13 cellular contexts compared by ENCODE assay signal in genomic region chr20:38338849-38339520, GRCh38. TPM values are rescaled to one million over a fixed set of nuclear protein-coding genes. Genes with fewer than 3 reads are reported as not detected.
DNase-seq lines count a peak whose midpoint lies in the region; ATAC-seq, FAIRE-seq and TF ChIP-seq lines count a peak whose summit lies in the region.
"Had no signal": no experiment of that assay in that cellular context is flagged by ENCODE, and none has a peak within 500 bp of the region (broad histone marks: within the 10 kb centered on the region; RNA-seq: fewer than 3 reads in every experiment).

No MANE protein-coding gene starts in this region.

- TF ChIP-seq CTCF in AG10803 (conservative IDR thresholded peaks at IDR 0.05; ENCODE audit: low read length) (peak; percentile 24; the same call in 1 of the 2 replicates), K562 (IDR thresholded peaks at IDR 0.05 in 2 of 3, conservative IDR thresholded peaks at IDR 0.05 in 1 of 3; ENCODE audit: insufficient read depth in 2 of 3, low read depth in 1 of 3, low read length in 3 of 3) (peak in 2 of 3 experiments; percentile 26 to 36; a peak in 4 of 6 replicates), esophagus muscularis mucosa (IDR thresholded peaks at IDR 0.05) (no peak)

- CTCF ChIA-PET in K562 (lab: Yijun Ruan, JAX; ENCODE audit: low intra/inter-chr PET ratio), result interaction anchor here (0.6 to 2.7 kb wide), 4 partner anchors 7 to 411 kb away, joined by 3 to 53 read pairs (median 4); partner anchors contain the start of gene LBP
- CTCF ChIA-PET in HEK293T (lab: Yijun Ruan, JAX), result interaction anchor here (0.7 to 2.6 kb wide), 3 partner anchors 14 to 70 kb away, joined by 3 to 9 read pairs (median 3); no protein-coding TSS in a partner anchor

- H3K9ac ChIP-seq in K562 (ENCODE audit: insufficient read depth in 1 of 2, low read depth in 2 of 2, low read length in 2 of 2), result no peak overlapping the region

- H3K9me3 ChIP-seq in K562 (replicated peaks; ENCODE audit: control insufficient read depth, insufficient read depth, low read depth, low read length) (peaks cover 9% of the 10 kb centered on the region), esophagus muscularis mucosa (peaks cover 0 to 14% (median 11%) of the 10 kb centered on the region in 4 donors)

- H3K79me2 ChIP-seq in K562 (ENCODE audit: control insufficient read depth, insufficient read depth, low read length), result no peaks in the 10 kb centered on the region

- H2AFZ ChIP-seq in K562 (ENCODE audit: low read depth, low read length), result peak overlapping the region; percentile 38; the same call in 1 of the 2 replicates

- POLR2A ChIA-PET in K562 (lab: Yijun Ruan, JAX) (interaction anchor here (0.7 kb wide), 1 partner anchor 113 kb away, joined by 3 read pairs; no protein-coding TSS in a partner anchor), HEK293T (lab: Yijun Ruan, JAX) (no interaction called here)

- H3K4me1 ChIP-seq in K562 (replicated peaks in 1 of 2; ENCODE audit: control insufficient read depth in 2 of 2, insufficient read depth in 2 of 2, low read length in 2 of 2) (peaks cover 14 to 23% of the 10 kb centered on the region in 2 experiments), esophagus muscularis mucosa (no peaks in the 10 kb centered on the region)

- 29% methylated on average over 6 of the region's 7 CpGs for WGBS in K562 (ENCODE audit: insufficient coverage, low coverage, missing lambda C conversion rate)
- 66% methylated on average over 7 of the region's 7 CpGs for WGBS in esophagus muscularis mucosa

- peak in 1 of 2 experiments; percentile 58; a peak in 2 of 4 replicates for TF ChIP-seq RAD21 in K562 (CRISPR knock-in tag; conservative IDR thresholded peaks at IDR 0.05 in 1 of 2, IDR thresholded peaks at IDR 0.05 in 1 of 2)

- DNase-seq in AG10803 (ENCODE audit: low read depth), result no peak
- peak; percentile 62 for DNase-seq in M059J (ENCODE audit: low read depth)
- DNase-seq in K562 (ENCODE audit: extremely low read depth in 1 of 4, low spot score in 3 of 4), result no peak
- peak; percentile 63 for DNase-seq in iPS-NIHi7 (ENCODE audit: extremely low spot score)
- DNase-seq in HEK293T (ENCODE audit: extremely low spot score), result no peak
- no peak for DNase-seq in NCI-H2029 (lab: John Stamatoyannopoulos, UW)
- DNase-seq in esophagus muscularis mucosa (ENCODE audit: extremely low spot score), result no peak
- DNase-seq: CD4-positive, alpha-beta T cell; stimulated activated CD4-positive, alpha-beta T cell treated with anti-CD3 and anti-CD28 coated beads, Interleukin-4, amount 100 ng/mL, for 24 hours had no signal

- no peak overlapping the region for H3K4me2 ChIP-seq in K562 (ENCODE audit: insufficient read depth, low read length)

- H3K36me3 ChIP-seq in K562 (ENCODE audit: control insufficient read depth, insufficient read depth, low read length) (no peaks in the 10 kb centered on the region), esophagus muscularis mucosa (no peaks in the 10 kb centered on the region)
- H3K36me3 ChIP-seq: tibial nerve had no signal

- intact Hi-C loops in K562 (cut with micrococcal nuclease) (loop anchor here (5.0 kb wide), 2 partner anchors 308 to 408 kb away; partner anchors contain the start of gene ACTR5), esophagus muscularis mucosa (cut with DNase I) (no loop called here)

- FAIRE-seq in K562 (lab: Jason Lieb, UNC), result no peak
- FAIRE-seq: TTC549 had no signal

- no peak overlapping the region for H3K27ac ChIP-seq in K562 (ENCODE audit: extremely low read depth, low read depth, low read length)
- no peak overlapping the region for H3K27ac ChIP-seq in esophagus muscularis mucosa (replicated peaks in 1 of 4)
- H3K27ac ChIP-seq: epithelial cell of prostate, tibial nerve had no signal

- H3K9me1 ChIP-seq in K562 (ENCODE audit: control insufficient read depth, insufficient read depth, low read length), result no peaks in the 10 kb centered on the region

- in situ Hi-C loops in K562 (cut with MboI), result no loop called here

- ATAC-seq in K562, result no peak
- no peak for ATAC-seq in HG03095 (IDR thresholded peaks at IDR 0.05; ENCODE audit: unreplicated experiment)

- H3K27me3 ChIP-seq in K562 (ENCODE audit: control insufficient read depth in 2 of 2, insufficient read depth in 2 of 2, low read length in 2 of 2) (peaks cover 12 to 26% of the 10 kb centered on the region in 2 experiments; a peak in 4 of 5 replicates), esophagus muscularis mucosa (peaks cover 0 to 38% (median 5%) of the 10 kb centered on the region in 4 donors)
- H3K27me3 ChIP-seq: tibial nerve had no signal

- no TSS peak for BruUV-seq in K562 (replicated peaks; lab: Mats Ljungman, UMichigan)

- H4K20me1 ChIP-seq in K562 (replicated peaks; ENCODE audit: control insufficient read depth, insufficient read depth, low read length), result no peaks in the 10 kb centered on the region

- TF ChIP-seq EP300 in K562 (IDR thresholded peaks at IDR 0.05; ENCODE audit: low read length) (no peak), esophagus muscularis mucosa (IDR thresholded peaks at IDR 0.05) (no peak)

- no peak for TF ChIP-seq POLR2A in K562 (conservative IDR thresholded peaks at IDR 0.05)
- no peak for TF ChIP-seq POLR2A in esophagus muscularis mucosa (IDR thresholded peaks at IDR 0.05; ENCODE audit: low read depth)

- H3K4me3 ChIP-seq in AG10803 (ENCODE audit: low read length), result no peak overlapping the region
- no peak overlapping the region for H3K4me3 ChIP-seq in K562
- H3K4me3 ChIP-seq in esophagus muscularis mucosa, result no peak overlapping the region
- H3K4me3 ChIP-seq: tibial nerve had no signal

TF ChIP-seq in K562, 482 proteins besides CTCF, POLR2A, EP300 and RAD21 (continues in another document):
- no peak for TF ChIP-seq NCOA2 (IDR thresholded peaks at IDR 0.05; ENCODE audit: partially characterized antibody in 2 of 2)
- no peak for TF ChIP-seq TCF7L2 (IDR thresholded peaks at IDR 0.05; ENCODE audit: low read depth, low read length)
- TF ChIP-seq ZNF717 (CRISPR knock-in tag; IDR thresholded peaks at IDR 0.05), result no peak
- 0 out of 2 replicates have a peak, but pooled peaks have one; percentile 34 for TF ChIP-seq MYC (IDR thresholded peaks at IDR 0.05; ENCODE audit: low read depth, low read length)
- no peak for TF ChIP-seq MYC (CRISPR knock-in tag; IDR thresholded peaks at IDR 0.05; ENCODE audit: borderline replicate concordance, low read depth)
- no peak for TF ChIP-seq SAP30 (IDR thresholded peaks at IDR 0.05; ENCODE audit: borderline replicate concordance, insufficient read depth, low read depth, low read length, poor library complexity, severe bottlenecking)

TF ChIP-seq in HEK293T, 16 proteins besides CTCF, POLR2A, EP300 and RAD21 (continues in another document):
- TF ChIP-seq SUZ12 (IDR thresholded peaks at IDR 0.05) (no peak), FOXM1 (IDR thresholded peaks at IDR 0.05; ENCODE audit: borderline replicate concordance) (no peak), ZNF384 (IDR thresholded peaks at IDR 0.05) (no peak), SP1 (IDR thresholded peaks at IDR 0.05) (no peak), CTBP1 (IDR thresholded peaks at IDR 0.05; ENCODE audit: borderline replicate concordance) (no peak), HDGF (IDR thresholded peaks at IDR 0.05; ENCODE audit: borderline replicate concordance) (no peak), L3MBTL2 (conservative IDR thresholded peaks at IDR 0.05) (no peak), NFRKB (IDR thresholded peaks at IDR 0.05) (no peak), BHLHE40 (IDR thresholded peaks at IDR 0.05; ENCODE audit: borderline replicate concordance) (no peak)

RNA-seq across cellular contexts. Expression of gene LBP, which starts 7.3 kb away (rescaled TPM):
- total RNA-seq in M059J (2014; rRNA removed; shearing (Covaris generic)), result 0.22 TPM in 1 of 2 replicates, not detected in the other
- total RNA-seq in K562 (2011; cell fraction: chromatin; rRNA removed; ENCODE audit: low replicate concordance), result not detected in 2 replicates
- not detected in 2 replicates for total RNA-seq in K562 (2011; cell fraction: nucleolus; rRNA removed)
- total RNA-seq in K562 (2011; cell fraction: nucleoplasm; rRNA removed), result not detected in 2 replicates
- total RNA-seq in K562 (2014; rRNA removed) (0.08 TPM in 1 of 2 replicates, not detected in the other), K562 (2014; rRNA removed; fragmentation: Illumina TruSeq; extraction: Trizol) (not detected in 2 replicates), K562 (2015; rRNA removed; fragmentation: Illumina TruSeq; extraction: Trizol) (0.07 and 0.11 TPM in 2 replicates), K562 (2021) (0.11 and 0.31 TPM in 2 replicates), esophagus muscularis mucosa (under 1 TPM in 2 of 4 donors, not detected in 2; 0.13 to 0.33 TPM)
- polyA plus RNA-seq in K562 (2011; rRNA removed) (0.10 TPM in 1 of 2 replicates, not detected in the other), K562 (2014; fragmentation: Illumina TruSeq; extraction: Trizol) (0.15 TPM in 1 of 2 replicates, not detected in the other), K562 (2014; fragmentation: Nextera tagmentation; extraction: Ambion mirVana) (under 1 TPM; 0.06 to 0.07 TPM), K562 (2014; rRNA removed) (not detected in 2 replicates)
- polyA plus RNA-seq in K562 (2011; cell fraction: cytosol; rRNA removed), result 0.12 and 0.15 TPM in 2 replicates
- not detected in 2 replicates for polyA plus RNA-seq in K562 (2011; cell fraction: nucleus; rRNA removed)
- polyA plus RNA-seq in K562 (2012), result 0.17 and 0.22 TPM in 2 replicates
- polyA minus RNA-seq in K562 (2011; rRNA and poly(A)+ RNA removed), result 0.11 and 0.18 TPM in 2 replicates
- polyA minus RNA-seq in K562 (2011; cell fraction: cytosol; rRNA and poly(A)+ RNA removed), result not detected in 2 replicates
- polyA minus RNA-seq in K562 (2011; cell fraction: nucleus; rRNA and poly(A)+ RNA removed), result not detected in 2 replicates
- total RNA-seq: CD4-positive, alpha-beta T cell had no signal

RNA-seq across cellular contexts. Expression of gene BPI, which starts 35.0 kb away (rescaled TPM):
- 0.91 and 1.5 TPM in 2 replicates for total RNA-seq in M059J (2014; rRNA removed; shearing (Covaris generic))
- total RNA-seq in K562 (2011; cell fraction: chromatin; rRNA removed; ENCODE audit: low replicate concordance), result not detected in 2 replicates
- total RNA-seq in K562 (2011; cell fraction: nucleolus; rRNA removed), result not detected in 2 replicates
- not detected in 2 replicates for total RNA-seq in K562 (2011; cell fraction: nucleoplasm; rRNA removed)
- total RNA-seq in K562 (2014; rRNA removed), result not detected in 2 replicates
- not detected in 2 replicates for total RNA-seq in K562 (2014; rRNA removed; fragmentation: Illumina TruSeq; extraction: Trizol)
- not detected in 2 replicates for total RNA-seq in K562 (2015; rRNA removed; fragmentation: Illumina TruSeq; extraction: Trizol)
- total RNA-seq in K562 (2021), result not detected in 2 replicates
- polyA plus RNA-seq in K562 (2011; rRNA removed), result not detected in 2 replicates
- polyA plus RNA-seq in K562 (2011; cell fraction: cytosol; rRNA removed), result not detected in 2 replicates
- polyA plus RNA-seq in K562 (2011; cell fraction: nucleus; rRNA removed), result not detected in 2 replicates
- polyA plus RNA-seq in K562 (2012), result not detected in 2 replicates
- not detected in 2 replicates for polyA plus RNA-seq in K562 (2014; fragmentation: Illumina TruSeq; extraction: Trizol)
- not detected for polyA plus RNA-seq in K562 (2014; fragmentation: Nextera tagmentation; extraction: Ambion mirVana)
- not detected in 2 replicates for polyA plus RNA-seq in K562 (2014; rRNA removed)
- not detected in 2 replicates for polyA minus RNA-seq in K562 (2011; rRNA and poly(A)+ RNA removed)
- not detected in 2 replicates for polyA minus RNA-seq in K562 (2011; cell fraction: cytosol; rRNA and poly(A)+ RNA removed)
- not detected in 2 replicates for polyA minus RNA-seq in K562 (2011; cell fraction: nucleus; rRNA and poly(A)+ RNA removed)
- total RNA-seq in esophagus muscularis mucosa, result under 1 TPM in 2 of 4 donors, not detected in 2; 0.66 to 0.92 TPM

Comparison
In these comparisons a context has a peak if more than half of its experiments do, and no peak if none do; other contexts are left out.
1. DNase-seq: peak in M059J (single experiment) and iPS-NIHi7 (single experiment); none in AG10803 (single experiment), K562 (0 of 4), HEK293T (single experiment), NCI-H2029 (single experiment) and esophagus muscularis mucosa (single experiment).
2. CTCF ChIP-seq: peak in AG10803 (single experiment) and K562 (2 of 3); none in esophagus muscularis mucosa (0 of 3).